In genomic region chr1:228108055-228108690, GRCh38 we compare ENCODE assay signal across 8 cellular contexts. TPM values are rescaled to one million over a fixed set of nuclear protein-coding genes. Genes with fewer than 3 reads are reported as not detected.
DNase-seq lines count a peak whose midpoint lies in the region; ATAC-seq lines count a peak whose summit lies in the region.

No MANE protein-coding gene starts in this region.

- H3K4me3 Mint-ChIP-seq in T-helper 2 cell treated with Interferon-gamma antibody and Interleukin-4, amounts not matched to agents 5 μg/mL and 100 μg/mL, for 36 hours = peak overlapping the region; percentile 92
- peak overlapping the region; percentile 87 for H3K4me3 Mint-ChIP-seq in activated CD4-positive, alpha-beta memory T cell treated with anti-CD3 and anti-CD28 coated beads, Interleukin-2, amount 10 ng/mL, durations not matched to agents 7 days and 5 days

- no peaks in the 10 kb centered on the region for H3K27me3 ChIP-seq in subcutaneous abdominal adipose tissue (ENCODE audit: control insufficient read depth in 5 of 5, insufficient read depth in 4 of 5, low read length in 5 of 5)

- H3K4me3 ChIP-seq in iPS-18c (ENCODE audit: insufficient read depth, low read depth, low read length) = peak overlapping the region; percentile 99
- peak overlapping the region; percentile 87 to 99 (median 95) for H3K4me3 ChIP-seq in subcutaneous abdominal adipose tissue (ENCODE audit: low read depth in 1 of 5, low read length in 5 of 5)

- H3K36me3 ChIP-seq in subcutaneous abdominal adipose tissue (ENCODE audit: control insufficient read depth in 5 of 5, insufficient read depth in 5 of 5, low read length in 5 of 5) = peaks cover 0 to 28% (median 21%) of the 10 kb centered on the region in 5 donors

- peaks cover 8% of the 10 kb centered on the region for H3K36me3 Mint-ChIP-seq in T-helper 2 cell treated with Interferon-gamma antibody and Interleukin-4, amounts not matched to agents 5 μg/mL and 100 μg/mL, for 36 hours (ENCODE audit: low read depth)
- H3K36me3 Mint-ChIP-seq in activated CD4-positive, alpha-beta memory T cell treated with anti-CD3 and anti-CD28 coated beads, Interleukin-2, amount 10 ng/mL, durations not matched to agents 7 days and 5 days (ENCODE audit: low read depth) = peaks cover 15% of the 10 kb centered on the region

- H3K9ac ChIP-seq in subcutaneous abdominal adipose tissue (ENCODE audit: low read length in 5 of 5) = peak overlapping the region; percentile 56 to 94 (median 89)

- peak overlapping the region; percentile 95 for H3K27ac Mint-ChIP-seq in T-helper 2 cell treated with Interferon-gamma antibody and Interleukin-4, amounts not matched to agents 5 μg/mL and 100 μg/mL, for 36 hours
- peak overlapping the region; percentile 79 for H3K27ac Mint-ChIP-seq in activated CD4-positive, alpha-beta memory T cell treated with anti-CD3 and anti-CD28 coated beads, Interleukin-2, amount 10 ng/mL, durations not matched to agents 7 days and 5 days

- H3K4me1 Mint-ChIP-seq in T-helper 2 cell treated with Interferon-gamma antibody and Interleukin-4, amounts not matched to agents 5 μg/mL and 100 μg/mL, for 36 hours (ENCODE audit: low read depth) = peaks cover 29% of the 10 kb centered on the region
- peaks cover 54% of the 10 kb centered on the region for H3K4me1 Mint-ChIP-seq in activated CD4-positive, alpha-beta memory T cell treated with anti-CD3 and anti-CD28 coated beads, Interleukin-2, amount 10 ng/mL, durations not matched to agents 7 days and 5 days

- H3K9me3 Mint-ChIP-seq in T-helper 2 cell treated with Interferon-gamma antibody and Interleukin-4, amounts not matched to agents 5 μg/mL and 100 μg/mL, for 36 hours = no peaks in the 10 kb centered on the region
- H3K9me3 Mint-ChIP-seq in activated CD4-positive, alpha-beta memory T cell treated with anti-CD3 and anti-CD28 coated beads, Interleukin-2, amount 10 ng/mL, durations not matched to agents 7 days and 5 days = no peaks in the 10 kb centered on the region

- CTCF ChIA-PET in activated CD4-positive, alpha-beta memory T cell treated with anti-CD3 and anti-CD28 coated beads, Interleukin-2, amount 10 ng/mL, durations not matched to agents 7 days and 5 days (lab: Charles Lee) = no interaction called here

- H3K9me3 ChIP-seq in iPS-18c (ENCODE audit: control insufficient read depth, insufficient read depth, low read length) (no peaks in the 10 kb centered on the region), subcutaneous abdominal adipose tissue (ENCODE audit: control insufficient read depth in 5 of 5, low read length in 5 of 5) (no peaks in the 10 kb centered on the region)

- H3K27me3 Mint-ChIP-seq in T-helper 2 cell treated with Interferon-gamma antibody and Interleukin-4, amounts not matched to agents 5 μg/mL and 100 μg/mL, for 36 hours (ENCODE audit: low read depth) = no peaks in the 10 kb centered on the region
- H3K27me3 Mint-ChIP-seq in activated CD4-positive, alpha-beta memory T cell treated with anti-CD3 and anti-CD28 coated beads, Interleukin-2, amount 10 ng/mL, durations not matched to agents 7 days and 5 days = no peaks in the 10 kb centered on the region

- no peak for DNase-seq in T-helper 2 cell treated with Interferon-gamma antibody and Interleukin-4, amounts not matched to agents 5 μg/mL and 100 μg/mL, for 36 hours (ENCODE audit: low spot score)
- DNase-seq in T-helper 2 cell (no peak), glomerular visceral epithelial cell (ENCODE audit: extremely low spot score) (no peak)
- no peak for DNase-seq in activated CD4-positive, alpha-beta memory T cell treated with anti-CD3 and anti-CD28 coated beads, Interleukin-2, amount 10 ng/mL, durations not matched to agents 7 days and 5 days

- peaks cover 5 to 38% (median 34%) of the 10 kb centered on the region in 5 donors for H3K4me1 ChIP-seq in subcutaneous abdominal adipose tissue (ENCODE audit: control insufficient read depth in 5 of 5, insufficient read depth in 5 of 5, low read length in 5 of 5)

- no peak for ATAC-seq in HG02798 (IDR thresholded peaks at IDR 0.05; ENCODE audit: poor library complexity, unreplicated experiment)
- ATAC-seq in HG03139 (IDR thresholded peaks at IDR 0.05; ENCODE audit: unreplicated experiment) = no peak

- POLR2A ChIA-PET in activated CD4-positive, alpha-beta memory T cell treated with anti-CD3 and anti-CD28 coated beads, Interleukin-2, amount 10 ng/mL, durations not matched to agents 7 days and 5 days (lab: Charles Lee) = interaction anchor here (0.7 to 4.6 kb wide), 3 partner anchors 9 to 25 kb away, joined by 4 to 39 read pairs (median 4); partner anchors contain the start of gene ARF1

- peak overlapping the region; percentile 84 for H3K27ac ChIP-seq in subcutaneous abdominal adipose tissue (ENCODE audit: low read depth, low read length)

RNA-seq across cellular contexts. Expression of gene MRPL55, which starts 0.9 kb away (rescaled TPM):
- total RNA-seq in activated CD4-positive, alpha-beta memory T cell treated with anti-CD3 and anti-CD28 coated beads, Interleukin-2, amount 10 ng/mL, durations not matched to agents 7 days and 5 days = 10 to 100 TPM; 43.1 to 43.9 TPM

RNA-seq across cellular contexts. Expression of gene C1orf35, which starts 5.0 kb away (rescaled TPM):
- total RNA-seq in activated CD4-positive, alpha-beta memory T cell treated with anti-CD3 and anti-CD28 coated beads, Interleukin-2, amount 10 ng/mL, durations not matched to agents 7 days and 5 days = 10 to 100 TPM; 17.8 to 18.9 TPM

RNA-seq across cellular contexts. Expression of gene ARF1, which starts 25.7 kb away (rescaled TPM):
- 100 to 1,000 TPM; 368 to 376 TPM for total RNA-seq in activated CD4-positive, alpha-beta memory T cell treated with anti-CD3 and anti-CD28 coated beads, Interleukin-2, amount 10 ng/mL, durations not matched to agents 7 days and 5 days

RNA-seq across cellular contexts. Expression of gene GUK1, which starts 31.9 kb away (rescaled TPM):
- 100 to 1,000 TPM; 280 to 284 TPM for total RNA-seq in activated CD4-positive, alpha-beta memory T cell treated with anti-CD3 and anti-CD28 coated beads, Interleukin-2, amount 10 ng/mL, durations not matched to agents 7 days and 5 days

RNA-seq across cellular contexts. Expression of gene GJC2, which starts 41.6 kb away (rescaled TPM):
- total RNA-seq in activated CD4-positive, alpha-beta memory T cell treated with anti-CD3 and anti-CD28 coated beads, Interleukin-2, amount 10 ng/mL, durations not matched to agents 7 days and 5 days = under 1 TPM; 0.38 to 0.55 TPM
